Comparison of ENCODE assay signal across 2 cellular contexts in the genomic region with DNA sequence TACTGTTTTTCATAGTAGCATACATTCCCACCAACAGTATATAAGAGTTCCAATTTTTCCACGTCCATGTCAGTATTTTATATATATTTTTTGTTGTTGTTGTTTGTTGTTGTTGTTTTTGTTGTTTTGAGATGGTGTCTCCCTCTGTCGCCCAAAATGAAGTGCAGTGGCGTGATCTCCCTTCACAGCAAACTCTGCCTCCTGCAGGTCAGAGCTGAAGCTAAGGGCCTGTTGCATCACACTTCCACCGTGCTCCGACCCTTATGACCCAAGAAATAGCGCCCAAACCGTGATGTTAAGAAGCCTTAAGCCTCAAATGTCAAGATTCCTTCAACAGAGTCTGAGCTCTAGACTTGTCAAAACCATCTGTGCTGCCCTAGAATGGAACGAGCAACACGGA.
TF ChIP-seq lines count a peak whose summit lies in the region.

No MANE protein-coding gene starts in this region.

TF ChIP-seq in GM23338, 12 proteins besides CTCF, POLR2A, EP300 and RAD21:
- TF ChIP-seq NANOG (IDR thresholded peaks at IDR 0.05; ENCODE audit: borderline replicate concordance) (no peak), CREB1 (CRISPR knock-in tag; IDR thresholded peaks at IDR 0.05; ENCODE audit: low read depth) (0 out of 2 replicates have a peak, but pooled peaks have one; percentile 13)
TF ChIP-seq in GM23338: peak in this region for 1.

TF ChIP-seq in H1, 55 proteins besides CTCF, POLR2A, EP300 and RAD21:
- no peak for TF ChIP-seq KDM5A (IDR thresholded peaks at IDR 0.05; ENCODE audit: low read length)
- peak; percentile 77 for TF ChIP-seq ATF3 (IDR thresholded peaks at IDR 0.05; ENCODE audit: insufficient read depth, low read depth, low read length)
- no peak for TF ChIP-seq GABPA (IDR thresholded peaks at IDR 0.05; ENCODE audit: borderline replicate concordance, insufficient read depth, low read length)
- no peak for TF ChIP-seq SIN3A (conservative IDR thresholded peaks at IDR 0.05 in 1 of 2, IDR thresholded peaks at IDR 0.05 in 1 of 2; ENCODE audit: low read depth in 1 of 2, low read length in 2 of 2)
- TF ChIP-seq CREB1 (IDR thresholded peaks at IDR 0.05): peak; percentile 83
- TF ChIP-seq CEBPB (IDR thresholded peaks at IDR 0.05; ENCODE audit: low read depth, low read length): peak; percentile 98
- no peak for TF ChIP-seq ZNF274 (IDR thresholded peaks at IDR 0.05; ENCODE audit: borderline replicate concordance, extremely low read depth, low read length)
